ENCODE assay signal across 1 cellular context in genomic region chr17:82017612-82018151, GRCh38.
TF ChIP-seq lines count a peak whose summit lies in the region.

No MANE protein-coding gene starts in this region.

TF ChIP-seq in GM23338, 12 proteins besides CTCF, POLR2A, EP300 and RAD21:
- TF ChIP-seq, protein P1, sequence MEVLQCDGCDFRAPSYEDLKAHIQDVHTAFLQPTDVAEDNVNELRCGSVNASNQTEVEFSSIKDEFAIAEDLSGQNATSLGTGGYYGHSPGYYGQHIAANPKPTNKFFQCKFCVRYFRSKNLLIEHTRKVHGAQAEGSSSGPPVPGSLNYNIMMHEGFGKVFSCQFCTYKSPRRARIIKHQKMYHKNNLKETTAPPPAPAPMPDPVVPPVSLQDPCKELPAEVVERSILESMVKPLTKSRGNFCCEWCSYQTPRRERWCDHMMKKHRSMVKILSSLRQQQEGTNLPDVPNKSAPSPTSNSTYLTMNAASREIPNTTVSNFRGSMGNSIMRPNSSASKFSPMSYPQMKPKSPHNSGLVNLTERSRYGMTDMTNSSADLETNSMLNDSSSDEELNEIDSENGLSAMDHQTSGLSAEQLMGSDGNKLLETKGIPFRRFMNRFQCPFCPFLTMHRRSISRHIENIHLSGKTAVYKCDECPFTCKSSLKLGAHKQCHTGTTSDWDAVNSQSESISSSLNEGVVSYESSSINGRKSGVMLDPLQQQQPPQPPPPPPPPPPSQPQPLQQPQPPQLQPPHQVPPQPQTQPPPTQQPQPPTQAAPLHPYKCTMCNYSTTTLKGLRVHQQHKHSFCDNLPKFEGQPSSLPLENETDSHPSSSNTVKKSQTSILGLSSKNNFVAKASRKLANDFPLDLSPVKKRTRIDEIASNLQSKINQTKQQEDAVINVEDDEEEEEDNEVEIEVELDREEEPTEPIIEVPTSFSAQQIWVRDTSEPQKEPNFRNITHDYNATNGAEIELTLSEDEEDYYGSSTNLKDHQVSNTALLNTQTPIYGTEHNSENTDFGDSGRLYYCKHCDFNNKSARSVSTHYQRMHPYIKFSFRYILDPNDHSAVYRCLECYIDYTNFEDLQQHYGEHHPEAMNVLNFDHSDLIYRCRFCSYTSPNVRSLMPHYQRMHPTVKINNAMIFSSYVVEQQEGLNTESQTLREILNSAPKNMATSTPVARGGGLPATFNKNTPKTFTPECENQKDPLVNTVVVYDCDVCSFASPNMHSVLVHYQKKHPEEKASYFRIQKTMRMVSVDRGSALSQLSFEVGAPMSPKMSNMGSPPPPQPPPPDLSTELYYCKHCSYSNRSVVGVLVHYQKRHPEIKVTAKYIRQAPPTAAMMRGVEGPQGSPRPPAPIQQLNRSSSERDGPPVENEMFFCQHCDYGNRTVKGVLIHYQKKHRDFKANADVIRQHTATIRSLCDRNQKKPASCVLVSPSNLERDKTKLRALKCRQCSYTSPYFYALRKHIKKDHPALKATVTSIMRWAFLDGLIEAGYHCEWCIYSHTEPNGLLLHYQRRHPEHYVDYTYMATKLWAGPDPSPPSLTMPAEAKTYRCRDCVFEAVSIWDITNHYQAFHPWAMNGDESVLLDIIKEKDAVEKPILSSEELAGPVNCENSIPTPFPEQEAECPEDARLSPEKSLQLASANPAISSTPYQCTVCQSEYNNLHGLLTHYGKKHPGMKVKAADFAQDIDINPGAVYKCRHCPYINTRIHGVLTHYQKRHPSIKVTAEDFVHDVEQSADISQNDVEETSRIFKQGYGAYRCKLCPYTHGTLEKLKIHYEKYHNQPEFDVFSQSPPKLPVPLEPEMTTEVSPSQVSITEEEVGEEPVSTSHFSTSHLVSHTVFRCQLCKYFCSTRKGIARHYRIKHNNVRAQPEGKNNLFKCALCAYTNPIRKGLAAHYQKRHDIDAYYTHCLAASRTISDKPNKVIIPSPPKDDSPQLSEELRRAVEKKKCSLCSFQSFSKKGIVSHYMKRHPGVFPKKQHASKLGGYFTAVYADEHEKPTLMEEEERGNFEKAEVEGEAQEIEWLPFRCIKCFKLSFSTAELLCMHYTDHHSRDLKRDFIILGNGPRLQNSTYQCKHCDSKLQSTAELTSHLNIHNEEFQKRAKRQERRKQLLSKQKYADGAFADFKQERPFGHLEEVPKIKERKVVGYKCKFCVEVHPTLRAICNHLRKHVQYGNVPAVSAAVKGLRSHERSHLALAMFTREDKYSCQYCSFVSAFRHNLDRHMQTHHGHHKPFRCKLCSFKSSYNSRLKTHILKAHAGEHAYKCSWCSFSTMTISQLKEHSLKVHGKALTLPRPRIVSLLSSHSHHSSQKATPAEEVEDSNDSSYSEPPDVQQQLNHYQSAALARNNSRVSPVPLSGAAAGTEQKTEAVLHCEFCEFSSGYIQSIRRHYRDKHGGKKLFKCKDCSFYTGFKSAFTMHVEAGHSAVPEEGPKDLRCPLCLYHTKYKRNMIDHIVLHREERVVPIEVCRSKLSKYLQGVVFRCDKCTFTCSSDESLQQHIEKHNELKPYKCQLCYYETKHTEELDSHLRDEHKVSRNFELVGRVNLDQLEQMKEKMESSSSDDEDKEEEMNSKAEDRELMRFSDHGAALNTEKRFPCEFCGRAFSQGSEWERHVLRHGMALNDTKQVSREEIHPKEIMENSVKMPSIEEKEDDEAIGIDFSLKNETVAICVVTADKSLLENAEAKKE (CRISPR knock-in tag; IDR thresholded peaks at IDR 0.05): no peak
- TF ChIP-seq EZH2phosphoT487 (IDR thresholded peaks at IDR 0.05; ENCODE audit: unreplicated experiment): no peak
- no peak for TF ChIP-seq JUNB (IDR thresholded peaks at IDR 0.05; ENCODE audit: unreplicated experiment)
- TF ChIP-seq, protein P2, sequence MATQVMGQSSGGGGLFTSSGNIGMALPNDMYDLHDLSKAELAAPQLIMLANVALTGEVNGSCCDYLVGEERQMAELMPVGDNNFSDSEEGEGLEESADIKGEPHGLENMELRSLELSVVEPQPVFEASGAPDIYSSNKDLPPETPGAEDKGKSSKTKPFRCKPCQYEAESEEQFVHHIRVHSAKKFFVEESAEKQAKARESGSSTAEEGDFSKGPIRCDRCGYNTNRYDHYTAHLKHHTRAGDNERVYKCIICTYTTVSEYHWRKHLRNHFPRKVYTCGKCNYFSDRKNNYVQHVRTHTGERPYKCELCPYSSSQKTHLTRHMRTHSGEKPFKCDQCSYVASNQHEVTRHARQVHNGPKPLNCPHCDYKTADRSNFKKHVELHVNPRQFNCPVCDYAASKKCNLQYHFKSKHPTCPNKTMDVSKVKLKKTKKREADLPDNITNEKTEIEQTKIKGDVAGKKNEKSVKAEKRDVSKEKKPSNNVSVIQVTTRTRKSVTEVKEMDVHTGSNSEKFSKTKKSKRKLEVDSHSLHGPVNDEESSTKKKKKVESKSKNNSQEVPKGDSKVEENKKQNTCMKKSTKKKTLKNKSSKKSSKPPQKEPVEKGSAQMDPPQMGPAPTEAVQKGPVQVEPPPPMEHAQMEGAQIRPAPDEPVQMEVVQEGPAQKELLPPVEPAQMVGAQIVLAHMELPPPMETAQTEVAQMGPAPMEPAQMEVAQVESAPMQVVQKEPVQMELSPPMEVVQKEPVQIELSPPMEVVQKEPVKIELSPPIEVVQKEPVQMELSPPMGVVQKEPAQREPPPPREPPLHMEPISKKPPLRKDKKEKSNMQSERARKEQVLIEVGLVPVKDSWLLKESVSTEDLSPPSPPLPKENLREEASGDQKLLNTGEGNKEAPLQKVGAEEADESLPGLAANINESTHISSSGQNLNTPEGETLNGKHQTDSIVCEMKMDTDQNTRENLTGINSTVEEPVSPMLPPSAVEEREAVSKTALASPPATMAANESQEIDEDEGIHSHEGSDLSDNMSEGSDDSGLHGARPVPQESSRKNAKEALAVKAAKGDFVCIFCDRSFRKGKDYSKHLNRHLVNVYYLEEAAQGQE (IDR thresholded peaks at IDR 0.05; ENCODE audit: unreplicated experiment): no peak
- TF ChIP-seq, protein P3, sequence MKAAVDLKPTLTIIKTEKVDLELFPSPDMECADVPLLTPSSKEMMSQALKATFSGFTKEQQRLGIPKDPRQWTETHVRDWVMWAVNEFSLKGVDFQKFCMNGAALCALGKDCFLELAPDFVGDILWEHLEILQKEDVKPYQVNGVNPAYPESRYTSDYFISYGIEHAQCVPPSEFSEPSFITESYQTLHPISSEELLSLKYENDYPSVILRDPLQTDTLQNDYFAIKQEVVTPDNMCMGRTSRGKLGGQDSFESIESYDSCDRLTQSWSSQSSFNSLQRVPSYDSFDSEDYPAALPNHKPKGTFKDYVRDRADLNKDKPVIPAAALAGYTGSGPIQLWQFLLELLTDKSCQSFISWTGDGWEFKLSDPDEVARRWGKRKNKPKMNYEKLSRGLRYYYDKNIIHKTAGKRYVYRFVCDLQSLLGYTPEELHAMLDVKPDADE (IDR thresholded peaks at IDR 0.05): no peak
- TF ChIP-seq STAT1 (IDR thresholded peaks at IDR 0.05; ENCODE audit: unreplicated experiment): no peak
- TF ChIP-seq EZH2 (IDR thresholded peaks at IDR 0.05; ENCODE audit: low read depth, unreplicated experiment): no peak
- TF ChIP-seq POLR2AphosphoS5 (IDR thresholded peaks at IDR 0.05; ENCODE audit: low read depth): no peak
- TF ChIP-seq ZNF331 (CRISPR knock-in tag; IDR thresholded peaks at IDR 0.05; ENCODE audit: low read depth): no peak
- no peak for TF ChIP-seq ZNF114 (CRISPR knock-in tag; IDR thresholded peaks at IDR 0.05)
- no peak for TF ChIP-seq CREB1 (CRISPR knock-in tag; IDR thresholded peaks at IDR 0.05; ENCODE audit: low read depth)
- TF ChIP-seq NANOG (IDR thresholded peaks at IDR 0.05; ENCODE audit: borderline replicate concordance): no peak
TF ChIP-seq in GM23338: peak in this region for 0.
